In the genomic region with DNA sequence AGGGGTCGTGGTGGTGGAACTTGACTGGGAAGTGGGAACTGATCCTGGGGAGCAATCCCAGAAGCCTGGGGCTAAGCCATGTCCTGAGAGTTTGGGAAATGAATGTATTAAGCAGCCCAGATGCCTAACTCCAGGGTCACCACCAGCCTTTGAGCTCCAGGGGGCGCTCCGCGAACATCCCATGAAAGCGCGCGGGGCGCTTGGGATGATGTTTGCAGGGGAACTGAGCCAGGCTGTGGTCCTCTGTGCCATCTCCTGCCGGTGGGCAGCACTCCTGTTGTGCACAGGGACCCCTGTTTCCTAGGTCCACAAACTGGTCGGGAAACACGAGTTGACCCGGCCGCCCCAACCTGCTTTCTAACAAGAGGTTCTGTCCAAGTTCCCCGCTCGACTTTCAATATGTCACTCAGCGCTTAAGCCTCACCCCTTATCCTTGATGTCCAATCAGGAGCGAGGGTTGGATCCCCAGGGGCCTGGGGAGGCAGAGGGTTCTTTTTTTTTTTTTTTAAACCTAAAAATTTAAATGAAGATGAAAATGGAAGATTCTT, we compare ENCODE assay signal across 1 cellular context.
TF ChIP-seq lines count a peak whose summit lies in the region.

No MANE protein-coding gene starts in this region.

TF ChIP-seq in K562, 482 proteins besides CTCF, POLR2A, EP300 and RAD21 (continued from another document):
- TF ChIP-seq, protein P1, sequence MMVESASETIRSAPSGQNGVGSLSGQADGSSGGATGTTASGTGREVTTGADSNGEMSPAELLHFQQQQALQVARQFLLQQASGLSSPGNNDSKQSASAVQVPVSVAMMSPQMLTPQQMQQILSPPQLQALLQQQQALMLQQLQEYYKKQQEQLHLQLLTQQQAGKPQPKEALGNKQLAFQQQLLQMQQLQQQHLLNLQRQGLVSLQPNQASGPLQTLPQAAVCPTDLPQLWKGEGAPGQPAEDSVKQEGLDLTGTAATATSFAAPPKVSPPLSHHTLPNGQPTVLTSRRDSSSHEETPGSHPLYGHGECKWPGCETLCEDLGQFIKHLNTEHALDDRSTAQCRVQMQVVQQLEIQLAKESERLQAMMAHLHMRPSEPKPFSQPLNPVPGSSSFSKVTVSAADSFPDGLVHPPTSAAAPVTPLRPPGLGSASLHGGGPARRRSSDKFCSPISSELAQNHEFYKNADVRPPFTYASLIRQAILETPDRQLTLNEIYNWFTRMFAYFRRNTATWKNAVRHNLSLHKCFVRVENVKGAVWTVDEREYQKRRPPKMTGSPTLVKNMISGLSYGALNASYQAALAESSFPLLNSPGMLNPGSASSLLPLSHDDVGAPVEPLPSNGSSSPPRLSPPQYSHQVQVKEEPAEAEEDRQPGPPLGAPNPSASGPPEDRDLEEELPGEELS (CRISPR knock-in tag; IDR thresholded peaks at IDR 0.05; ENCODE audit: borderline replicate concordance), result no peak
